In genomic region chr19:41463257-41464256, GRCh38 we compare ENCODE assay signal across 18 cellular contexts. TPM values are rescaled to one million over a fixed set of nuclear protein-coding genes. Genes with fewer than 3 reads are reported as not detected.
DNase-seq lines count a peak whose midpoint lies in the region; ATAC-seq, FAIRE-seq and TF ChIP-seq lines count a peak whose summit lies in the region.
"Not testable (repeated sequence)": the region's sequence is repeated elsewhere in the genome, so short reads cannot be mapped to it uniquely, and the experiment has no call there.
"Had no signal": no experiment of that assay in that cellular context is flagged by ENCODE, and none has a peak within 500 bp of the region (broad histone marks: within the 10 kb centered on the region; RNA-seq: fewer than 3 reads in every experiment).

No MANE protein-coding gene starts in this region.

- intact Hi-C loops in K562 (cut with micrococcal nuclease); upper lobe of right lung (cut with DNase I): not testable (repeated sequence)

- peak overlapping the region; percentile 50 for H3K27ac ChIP-seq in SU-DHL-6 (ENCODE audit: low read depth, low read length)
- H3K27ac ChIP-seq in K562 (ENCODE audit: extremely low read depth, low read depth, low read length); upper lobe of right lung: not testable (repeated sequence)

- TF ChIP-seq POLR2A in K562 (conservative IDR thresholded peaks at IDR 0.05): not testable (repeated sequence)

- H3K9me3 Mint-ChIP-seq in HFFc6; activated CD8-positive, alpha-beta memory T cell treated with anti-CD3 and anti-CD28 coated beads, Interleukin-2, amount 10 ng/mL, durations not matched to agents 7 days and 5 days (ENCODE audit: low read depth); naive B cell: not testable (repeated sequence)

- not testable (repeated sequence) for H3K9me3 ChIP-seq in SU-DHL-6 (ENCODE audit: insufficient read depth, low read length); K562 (replicated peaks; ENCODE audit: control insufficient read depth, insufficient read depth, low read depth, low read length); upper lobe of right lung

- peak; percentile 68 for ATAC-seq in activated CD8-positive, alpha-beta memory T cell treated with anti-CD3 and anti-CD28 coated beads, Interleukin-2, amount 10 ng/mL, durations not matched to agents 7 days and 5 days
- ATAC-seq in K562: not testable (repeated sequence)
- ATAC-seq in naive B cell (ENCODE audit: low read depth in 2 of 2) (peak; percentile 77 to 81), upper lobe of right lung (peak; percentile 15)

- TF ChIP-seq CTCF in HFFc6 (IDR thresholded peaks at IDR 0.05); SU-DHL-6 (IDR thresholded peaks at IDR 0.05; ENCODE audit: insufficient read depth, low read length, poor library complexity, severe bottlenecking); K562 (IDR thresholded peaks at IDR 0.05 in 2 of 3, conservative IDR thresholded peaks at IDR 0.05 in 1 of 3; ENCODE audit: insufficient read depth in 2 of 3, low read depth in 1 of 3, low read length in 3 of 3); upper lobe of right lung (IDR thresholded peaks at IDR 0.05): not testable (repeated sequence)

- peak; percentile 60 for DNase-seq in CD1c-positive myeloid dendritic cell (ENCODE audit: extremely low spot score)
- not testable (repeated sequence) for DNase-seq in HFFc6; K562 (ENCODE audit: extremely low read depth in 1 of 4, low spot score in 3 of 4); upper lobe of right lung
- peak; percentile 51 to 72 for DNase-seq in NOMO-1 (lab: John Stamatoyannopoulos, UW; ENCODE audit: unreplicated experiment in 2 of 2)
- DNase-seq in activated CD8-positive, alpha-beta memory T cell treated with anti-CD3 and anti-CD28 coated beads, Interleukin-2, amount 10 ng/mL, durations not matched to agents 7 days and 5 days: peak; percentile 70
- DNase-seq in naive B cell: peak; percentile 82

- H3K9me1 ChIP-seq in K562 (ENCODE audit: control insufficient read depth, insufficient read depth, low read length): not testable (repeated sequence)

- H3K4me3 ChIP-seq in SU-DHL-6 (ENCODE audit: insufficient read depth, low read length, poor library complexity, severe bottlenecking); K562; upper lobe of right lung: not testable (repeated sequence)

- not testable (repeated sequence) for H3K4me1 Mint-ChIP-seq in HFFc6 (ENCODE audit: low read depth)
- H3K4me1 Mint-ChIP-seq in activated CD8-positive, alpha-beta memory T cell treated with anti-CD3 and anti-CD28 coated beads, Interleukin-2, amount 10 ng/mL, durations not matched to agents 7 days and 5 days: peaks cover 23% of the 10 kb centered on the region
- peaks cover 29 to 35% (median 33%) of the 10 kb centered on the region in 3 donors for H3K4me1 Mint-ChIP-seq in naive B cell

- not testable (repeated sequence) for BruUV-seq in K562 (replicated peaks; lab: Mats Ljungman, UMichigan)

- not testable (repeated sequence) for FAIRE-seq in K562 (lab: Jason Lieb, UNC)

- CTCF ChIA-PET in activated CD8-positive, alpha-beta memory T cell treated with anti-CD3 and anti-CD28 coated beads, Interleukin-2, amount 10 ng/mL, durations not matched to agents 7 days and 5 days (lab: Charles Lee): interaction anchor here (0.6 to 1.4 kb wide), 5 partner anchors 14 to 133 kb away, joined by 3 to 5 read pairs (median 3); no protein-coding TSS in a partner anchor
- CTCF ChIA-PET in K562 (lab: Yijun Ruan, JAX; ENCODE audit: low intra/inter-chr PET ratio): not testable (repeated sequence)

- in situ Hi-C loops in K562 (cut with MboI): not testable (repeated sequence)

- not testable (repeated sequence) for H3K79me2 ChIP-seq in SU-DHL-6 (ENCODE audit: insufficient read depth, low read length); K562 (ENCODE audit: control insufficient read depth, insufficient read depth, low read length)

- H3K9me2 ChIP-seq in SU-DHL-6 (replicated peaks; ENCODE audit: insufficient read depth, low read length): not testable (repeated sequence)

- H3K9ac ChIP-seq in SU-DHL-6 (ENCODE audit: low read length): peak overlapping the region; percentile 24; the same call in 1 of the 2 replicates
- not testable (repeated sequence) for H3K9ac ChIP-seq in K562 (ENCODE audit: insufficient read depth in 1 of 2, low read depth in 2 of 2, low read length in 2 of 2)

- WGBS in K562 (ENCODE audit: insufficient coverage, low coverage, missing lambda C conversion rate): 6% methylated on average over 22 of the region's 22 CpGs

- not testable (repeated sequence) for H3K27me3 ChIP-seq in SU-DHL-6 (ENCODE audit: low read length); K562 (ENCODE audit: control insufficient read depth in 2 of 2, insufficient read depth in 2 of 2, low read length in 2 of 2); upper lobe of right lung

- H3K36me3 ChIP-seq in SU-DHL-6 (ENCODE audit: low read length); K562 (ENCODE audit: control insufficient read depth, insufficient read depth, low read length); upper lobe of right lung: not testable (repeated sequence)

- not testable (repeated sequence) for H3K36me3 Mint-ChIP-seq in HFFc6 (ENCODE audit: low read depth); activated CD8-positive, alpha-beta memory T cell treated with anti-CD3 and anti-CD28 coated beads, Interleukin-2, amount 10 ng/mL, durations not matched to agents 7 days and 5 days; naive B cell

- not testable (repeated sequence) for H3F3A ChIP-seq in SU-DHL-6 (ENCODE audit: insufficient read depth)

- H4K20me1 ChIP-seq in SU-DHL-6 (ENCODE audit: low read depth, low read length); K562 (replicated peaks; ENCODE audit: control insufficient read depth, insufficient read depth, low read length): not testable (repeated sequence)

- 0 out of 4 replicates have a peak, but pooled peaks of 1 of the 2 experiments have one; percentile 5 for TF ChIP-seq RAD21 in K562 (CRISPR knock-in tag; conservative IDR thresholded peaks at IDR 0.05 in 1 of 2, IDR thresholded peaks at IDR 0.05 in 1 of 2)

- peaks cover 22% of the 10 kb centered on the region for H3K27me3 Mint-ChIP-seq in HFFc6 (ENCODE audit: insufficient read depth)
- peaks cover 43% of the 10 kb centered on the region for H3K27me3 Mint-ChIP-seq in activated CD8-positive, alpha-beta memory T cell treated with anti-CD3 and anti-CD28 coated beads, Interleukin-2, amount 10 ng/mL, durations not matched to agents 7 days and 5 days
- H3K27me3 Mint-ChIP-seq in naive B cell: peaks cover 12 to 42% (median 24%) of the 10 kb centered on the region in 3 donors

- TF ChIP-seq EP300 in K562 (IDR thresholded peaks at IDR 0.05; ENCODE audit: low read length): not testable (repeated sequence)

- POLR2A ChIA-PET in K562 (lab: Yijun Ruan, JAX): not testable (repeated sequence)

- not testable (repeated sequence) for H3K27ac Mint-ChIP-seq in HFFc6
- peak overlapping the region; percentile 79 for H3K27ac Mint-ChIP-seq in activated CD8-positive, alpha-beta memory T cell treated with anti-CD3 and anti-CD28 coated beads, Interleukin-2, amount 10 ng/mL, durations not matched to agents 7 days and 5 days
- H3K27ac Mint-ChIP-seq in naive B cell: peak overlapping the region; percentile 80 to 99 (median 94)

- H3K4me1 ChIP-seq in K562 (replicated peaks in 1 of 2; ENCODE audit: control insufficient read depth in 2 of 2, insufficient read depth in 2 of 2, low read length in 2 of 2): not testable (repeated sequence)
- peaks cover 10% of the 10 kb centered on the region for H3K4me1 ChIP-seq in upper lobe of right lung

- peak overlapping the region; percentile 56 for H2AFZ ChIP-seq in SU-DHL-6 (ENCODE audit: low read depth, low read length, severe bottlenecking)
- not testable (repeated sequence) for H2AFZ ChIP-seq in K562 (ENCODE audit: low read depth, low read length)

- H3K4me2 ChIP-seq in SU-DHL-6 (ENCODE audit: low read depth, low read length, poor library complexity, severe bottlenecking): peak overlapping the region; percentile 40
- not testable (repeated sequence) for H3K4me2 ChIP-seq in K562 (ENCODE audit: insufficient read depth, low read length)

- peak overlapping the region; percentile 3; the same call in 1 of the 2 replicates for H3K4me3 Mint-ChIP-seq in HFFc6
- H3K4me3 Mint-ChIP-seq in activated CD8-positive, alpha-beta memory T cell treated with anti-CD3 and anti-CD28 coated beads, Interleukin-2, amount 10 ng/mL, durations not matched to agents 7 days and 5 days: peak overlapping the region; percentile 63
- peak overlapping the region in 7 of 8 donors; percentile 48 to 83 (median 58) for H3K4me3 Mint-ChIP-seq in naive B cell

RNA-seq across cellular contexts. Expression of gene ERICH4, which starts 20.6 kb away (rescaled TPM):
- not detected for total RNA-seq in HFFc6 (2021; fragmentation: NEBNext Ultra II Directional; extraction: Animal tissue kit (Norgen Biotek cat#: 25700))
- total RNA-seq in activated CD8-positive, alpha-beta memory T cell treated with anti-CD3 and anti-CD28 coated beads, Interleukin-2, amount 10 ng/mL, durations not matched to agents 7 days and 5 days: not detected
- total RNA-seq in K562 (2011; cell fraction: chromatin; rRNA removed; ENCODE audit: low replicate concordance): not detected in 2 replicates
- not detected in 2 replicates for total RNA-seq in K562 (2011; cell fraction: nucleolus; rRNA removed)
- not detected in 2 replicates for total RNA-seq in K562 (2011; cell fraction: nucleoplasm; rRNA removed)
- not detected in 2 replicates for total RNA-seq in K562 (2014; rRNA removed)
- total RNA-seq in K562 (2014; rRNA removed; fragmentation: Illumina TruSeq; extraction: Trizol): not detected in 2 replicates
- not detected in 2 replicates for total RNA-seq in K562 (2015; rRNA removed; fragmentation: Illumina TruSeq; extraction: Trizol)
- not detected in 2 replicates for total RNA-seq in K562 (2021)
- polyA plus RNA-seq in K562 (2011; rRNA removed): 0.08 TPM in 1 of 2 replicates, not detected in the other
- 0.07 TPM in 1 of 2 replicates, not detected in the other for polyA plus RNA-seq in K562 (2011; cell fraction: cytosol; rRNA removed)
- polyA plus RNA-seq in K562 (2011; cell fraction: nucleus; rRNA removed): not detected in 2 replicates
- polyA plus RNA-seq in K562 (2012): 0.16 TPM in 1 of 2 replicates, not detected in the other
- polyA plus RNA-seq in K562 (2014; fragmentation: Illumina TruSeq; extraction: Trizol): not detected in 2 replicates
- polyA plus RNA-seq in K562 (2014; fragmentation: Nextera tagmentation; extraction: Ambion mirVana): not detected
- polyA plus RNA-seq in K562 (2014; rRNA removed): not detected in 2 replicates
- polyA minus RNA-seq in K562 (2011; rRNA and poly(A)+ RNA removed): not detected in 2 replicates
- not detected in 2 replicates for polyA minus RNA-seq in K562 (2011; cell fraction: cytosol; rRNA and poly(A)+ RNA removed)
- not detected in 2 replicates for polyA minus RNA-seq in K562 (2011; cell fraction: nucleus; rRNA and poly(A)+ RNA removed)
- not detected for polyA plus RNA-seq in naive B cell (ENCODE audit: low read depth in 6 of 6)
- not detected for total RNA-seq in upper lobe of right lung
- total RNA-seq: A673, dorsolateral prefrontal cortex, HT1080, kidney, lower leg skin, mononuclear cell, PC-3, posterior vena cava, right lobe of liver, tibial nerve had no signal

RNA-seq across cellular contexts. Expression of gene DMAC2, which starts 23.8 kb away (rescaled TPM):
- 10 to 100 TPM; 42.8 to 52.2 (median 46.3) TPM for total RNA-seq in HFFc6 (2021; fragmentation: NEBNext Ultra II Directional; extraction: Animal tissue kit (Norgen Biotek cat#: 25700))
- 10 to 100 TPM; 43.2 to 56.5 TPM for total RNA-seq in activated CD8-positive, alpha-beta memory T cell treated with anti-CD3 and anti-CD28 coated beads, Interleukin-2, amount 10 ng/mL, durations not matched to agents 7 days and 5 days
- 25.5 and 29.9 TPM in 2 replicates for total RNA-seq in K562 (2011; cell fraction: chromatin; rRNA removed; ENCODE audit: low replicate concordance)
- 19.3 and 23.6 TPM in 2 replicates for total RNA-seq in K562 (2011; cell fraction: nucleolus; rRNA removed)
- 29.0 and 48.6 TPM in 2 replicates for total RNA-seq in K562 (2011; cell fraction: nucleoplasm; rRNA removed)
- total RNA-seq in K562 (2014; rRNA removed) (39.1 and 43.5 TPM in 2 replicates), K562 (2014; rRNA removed; fragmentation: Illumina TruSeq; extraction: Trizol) (33.0 and 34.1 TPM in 2 replicates), K562 (2015; rRNA removed; fragmentation: Illumina TruSeq; extraction: Trizol) (43.1 and 43.2 TPM in 2 replicates), K562 (2021) (51.5 and 55.0 TPM in 2 replicates), upper lobe of right lung (54.9 TPM)
- polyA plus RNA-seq in K562 (2011; rRNA removed) (45.3 and 64.1 TPM in 2 replicates), K562 (2014; fragmentation: Illumina TruSeq; extraction: Trizol) (58.1 and 59.4 TPM in 2 replicates), K562 (2014; fragmentation: Nextera tagmentation; extraction: Ambion mirVana) (10 to 100 TPM; 12.9 to 20.2 TPM), K562 (2014; rRNA removed) (61.0 and 61.2 TPM in 2 replicates), naive B cell (ENCODE audit: low read depth in 6 of 6) (10 to 100 TPM; 47.0 to 67.1 (median 57.7) TPM)
- 92.7 and 108 TPM in 2 replicates for polyA plus RNA-seq in K562 (2011; cell fraction: cytosol; rRNA removed)
- polyA plus RNA-seq in K562 (2011; cell fraction: nucleus; rRNA removed): 33.7 and 36.8 TPM in 2 replicates
- 51.4 and 59.0 TPM in 2 replicates for polyA plus RNA-seq in K562 (2012)
- 49.5 and 56.9 TPM in 2 replicates for polyA minus RNA-seq in K562 (2011; rRNA and poly(A)+ RNA removed)
- polyA minus RNA-seq in K562 (2011; cell fraction: cytosol; rRNA and poly(A)+ RNA removed): 29.7 and 36.7 TPM in 2 replicates
- polyA minus RNA-seq in K562 (2011; cell fraction: nucleus; rRNA and poly(A)+ RNA removed): 7.0 and 9.7 TPM in 2 replicates

RNA-seq across cellular contexts. Expression of gene B3GNT8, which starts 36.4 kb away (rescaled TPM):
- 1 to 10 TPM in 3 of 6 experiments, under 1 TPM in 3; 0.47 to 2.1 (median 0.99) TPM for total RNA-seq in HFFc6 (2021; fragmentation: NEBNext Ultra II Directional; extraction: Animal tissue kit (Norgen Biotek cat#: 25700))
- 1 to 10 TPM; 3.2 TPM for total RNA-seq in activated CD8-positive, alpha-beta memory T cell treated with anti-CD3 and anti-CD28 coated beads, Interleukin-2, amount 10 ng/mL, durations not matched to agents 7 days and 5 days
- total RNA-seq in K562 (2011; cell fraction: chromatin; rRNA removed; ENCODE audit: low replicate concordance): 0.35 and 1.2 TPM in 2 replicates
- 2.5 and 3.7 TPM in 2 replicates for total RNA-seq in K562 (2011; cell fraction: nucleolus; rRNA removed)
- total RNA-seq in K562 (2011; cell fraction: nucleoplasm; rRNA removed): 0.66 TPM in 1 of 2 replicates, not detected in the other
- 1.00 and 2.3 TPM in 2 replicates for total RNA-seq in K562 (2014; rRNA removed)
- total RNA-seq in K562 (2014; rRNA removed; fragmentation: Illumina TruSeq; extraction: Trizol): not detected in 2 replicates
- 0.83 and 0.90 TPM in 2 replicates for total RNA-seq in K562 (2015; rRNA removed; fragmentation: Illumina TruSeq; extraction: Trizol)
- total RNA-seq in K562 (2021): 2.9 and 3.4 TPM in 2 replicates
- polyA plus RNA-seq in K562 (2011; rRNA removed): 0.23 and 0.35 TPM in 2 replicates
- 0.18 and 0.86 TPM in 2 replicates for polyA plus RNA-seq in K562 (2011; cell fraction: cytosol; rRNA removed)
- 0.25 and 0.50 TPM in 2 replicates for polyA plus RNA-seq in K562 (2011; cell fraction: nucleus; rRNA removed)
- polyA plus RNA-seq in K562 (2012): 2.8 and 5.4 TPM in 2 replicates
- 0.21 and 2.0 TPM in 2 replicates for polyA plus RNA-seq in K562 (2014; fragmentation: Illumina TruSeq; extraction: Trizol)
- polyA plus RNA-seq in K562 (2014; fragmentation: Nextera tagmentation; extraction: Ambion mirVana): under 1 TPM in 1 of 2 experiments, not detected in 1; 0.11 TPM
- 0.65 and 1.3 TPM in 2 replicates for polyA plus RNA-seq in K562 (2014; rRNA removed)
- 0.09 and 0.28 TPM in 2 replicates for polyA minus RNA-seq in K562 (2011; rRNA and poly(A)+ RNA removed)
- 1.8 TPM in 1 of 2 replicates, not detected in the other for polyA minus RNA-seq in K562 (2011; cell fraction: cytosol; rRNA and poly(A)+ RNA removed)
- 0.67 and 0.81 TPM in 2 replicates for polyA minus RNA-seq in K562 (2011; cell fraction: nucleus; rRNA and poly(A)+ RNA removed)
- under 1 TPM in 4 of 6 donors, not detected in 2; 0.26 to 0.93 (median 0.35) TPM for polyA plus RNA-seq in naive B cell (ENCODE audit: low read depth in 6 of 6)
- total RNA-seq in upper lobe of right lung: 31.3 TPM
- total RNA-seq: HT1080 had no signal

Comparison
In these comparisons a context has a peak if more than half of its experiments do, and no peak if none do; other contexts are left out.
1. H3K4me3 Mint-ChIP-seq: peak in every context shown above with its lines; median percentile 63 in activated CD8-positive, alpha-beta memory T cell treated with anti-CD3 and anti-CD28 coated beads, Interleukin-2, amount 10 ng/mL, durations not matched to agents 7 days and 5 days; 58 in naive B cell; 3 in HFFc6.